ENCODE assay signal across 9 cellular contexts in genomic region chr1:46043491-46044017, GRCh38.
DNase-seq lines count a peak whose midpoint lies in the region; ATAC-seq, FAIRE-seq and TF ChIP-seq lines count a peak whose summit lies in the region.
"Had no signal": no experiment of that assay in that cellular context is flagged by ENCODE, and none has a peak within 500 bp of the region (broad histone marks: within the 10 kb centered on the region; RNA-seq: fewer than 3 reads in every experiment).

No MANE protein-coding gene starts in this region.

- FAIRE-seq in GM12892 (lab: Jason Lieb, UNC) (peak; percentile 96), H1 (lab: Jason Lieb, UNC) (peak; percentile 86)

- no peak overlapping the region for H2AFZ ChIP-seq in H1 (ENCODE audit: low read length)

- no peak overlapping the region for H4K5ac ChIP-seq in H1 (ENCODE audit: insufficient read length, low read depth, low read length)

- no peak for TF ChIP-seq EP300 in H1 (IDR thresholded peaks at IDR 0.05; ENCODE audit: borderline replicate concordance in 1 of 2, low read depth in 2 of 2, low read length in 2 of 2)

- H2BK15ac ChIP-seq in H1 (ENCODE audit: low read length), result no peak overlapping the region

- no peak for TF ChIP-seq CTCF in H1 (IDR thresholded peaks at IDR 0.05; ENCODE audit: control extremely low read depth in 1 of 3, insufficient read depth in 1 of 3, low read depth in 1 of 3, low read length in 3 of 3)

- TF ChIP-seq RAD21 in H1 (IDR thresholded peaks at IDR 0.05 in 1 of 2, conservative IDR thresholded peaks at IDR 0.05 in 1 of 2; ENCODE audit: low read depth in 2 of 2, low read length in 2 of 2), result no peak

- H3K4me1 ChIP-seq in H1 (replicated peaks in 1 of 4; ENCODE audit: control insufficient read depth in 3 of 4, insufficient read depth in 4 of 4, low read length in 3 of 4), result peaks cover 4 to 11% (median 8%) of the 10 kb centered on the region in 4 experiments; a peak in 4 of 7 replicates
- no peaks in the 10 kb centered on the region for H3K4me1 ChIP-seq in CD8-positive, alpha-beta memory T cell (ENCODE audit: insufficient read depth, low read length)

- H4K91ac ChIP-seq in H1 (replicated peaks; ENCODE audit: insufficient read length, low read length), result no peak overlapping the region

- H3K4me1 Mint-ChIP-seq in CD8-positive, alpha-beta memory T cell, result peaks cover 0 to 3% (median 1%) of the 10 kb centered on the region in 3 donors
- H3K4me1 Mint-ChIP-seq in activated CD4-positive, alpha-beta memory T cell treated with anti-CD3 and anti-CD28 coated beads, Interleukin-2, amount 10 ng/mL, durations not matched to agents 7 days and 5 days, result peaks cover 2% of the 10 kb centered on the region

- no peak overlapping the region for H2BK120ac ChIP-seq in H1 (replicated peaks; ENCODE audit: low read depth, low read length)

- peaks cover 0 to 24% (median 0%) of the 10 kb centered on the region in 4 experiments; a peak in 3 of 8 replicates for H3K36me3 ChIP-seq in H1 (ENCODE audit: control insufficient read depth in 2 of 4, insufficient read depth in 4 of 4, low read length in 3 of 4)
- no peaks in the 10 kb centered on the region for H3K36me3 ChIP-seq in CD8-positive, alpha-beta memory T cell (ENCODE audit: insufficient read depth, low read length)

- H3K27me3 Mint-ChIP-seq in CD8-positive, alpha-beta memory T cell, result peaks cover 0 to 2% of the 10 kb centered on the region in 2 donors
- no peaks in the 10 kb centered on the region for H3K27me3 Mint-ChIP-seq in activated CD4-positive, alpha-beta memory T cell treated with anti-CD3 and anti-CD28 coated beads, Interleukin-2, amount 10 ng/mL, durations not matched to agents 7 days and 5 days

- H3K23me2 ChIP-seq in H1 (ENCODE audit: low read depth, low read length), result no peaks in the 10 kb centered on the region

- POLR2A ChIA-PET in H1 (lab: Charles Lee; ENCODE audit: partially characterized antibody), result interaction anchor here (0.7 to 2.3 kb wide), 3 partner anchors 88 to 160 kb away, joined by 4 to 7 read pairs (median 4); partner anchors contain the start of gene PIK3R3
- POLR2A ChIA-PET in CD8-positive, alpha-beta memory T cell (lab: Charles Lee), result no interaction called here
- POLR2A ChIA-PET in activated CD4-positive, alpha-beta memory T cell treated with anti-CD3 and anti-CD28 coated beads, Interleukin-2, amount 10 ng/mL, durations not matched to agents 7 days and 5 days (lab: Charles Lee), result no interaction called here

- H3K4me2 ChIP-seq in H1 (ENCODE audit: insufficient read depth in 1 of 2, low read depth in 2 of 2, low read length in 2 of 2), result peak overlapping the region; percentile 32 to 51

- no peak overlapping the region for H3K27ac Mint-ChIP-seq in CD8-positive, alpha-beta memory T cell
- H3K27ac Mint-ChIP-seq in activated CD4-positive, alpha-beta memory T cell treated with anti-CD3 and anti-CD28 coated beads, Interleukin-2, amount 10 ng/mL, durations not matched to agents 7 days and 5 days, result no peak overlapping the region

- no peak overlapping the region for H2BK20ac ChIP-seq in H1 (ENCODE audit: low read length)

- 0 out of 2 replicates have a peak overlapping the region, but pooled peaks have one; percentile 54 for H2AK5ac ChIP-seq in H1 (ENCODE audit: low read depth, low read length)

- no peaks in the 10 kb centered on the region for H3K79me2 ChIP-seq in H1 (ENCODE audit: control insufficient read depth in 1 of 2, insufficient read depth in 2 of 2, low read length in 2 of 2)

- no peak overlapping the region for H4K8ac ChIP-seq in H1 (ENCODE audit: extremely low read depth, insufficient read depth, low read length)

- no peaks in the 10 kb centered on the region; a peak in 1 of 7 replicates for H3K27me3 ChIP-seq in H1 (replicated peaks in 1 of 4; ENCODE audit: control insufficient read depth in 3 of 4, extremely low read depth in 1 of 4, insufficient read depth in 3 of 4, low read length in 3 of 4)
- H3K27me3 ChIP-seq in CD8-positive, alpha-beta memory T cell (ENCODE audit: insufficient read depth, low read length, poor library complexity, severe bottlenecking), result no peaks in the 10 kb centered on the region

- no peaks in the 10 kb centered on the region for H3K79me1 ChIP-seq in H1 (ENCODE audit: low read depth, low read length)

- ATAC-seq in GM21528 (IDR thresholded peaks at IDR 0.05; ENCODE audit: low FRiP score, unreplicated experiment) (peak; percentile 86), HG03565 (IDR thresholded peaks at IDR 0.05; ENCODE audit: unreplicated experiment) (peak; percentile 84), left colon (no peak)

- no peak overlapping the region for H2BK5ac ChIP-seq in H1 (ENCODE audit: low read depth, low read length)

- CTCF ChIA-PET in H1 (lab: Charles Lee; ENCODE audit: partially characterized antibody), result interaction anchor here (0.8 to 3.1 kb wide), 4 partner anchors 9 to 144 kb away, joined by 3 to 18 read pairs (median 6); no protein-coding TSS in a partner anchor
- CTCF ChIA-PET in CD8-positive, alpha-beta memory T cell (lab: Charles Lee), result interaction anchor here (1.1 kb wide), 1 partner anchor 180 kb away, joined by 3 read pairs; no protein-coding TSS in a partner anchor
- CTCF ChIA-PET in activated CD4-positive, alpha-beta memory T cell treated with anti-CD3 and anti-CD28 coated beads, Interleukin-2, amount 10 ng/mL, durations not matched to agents 7 days and 5 days (lab: Charles Lee), result interaction anchor here (1.1 kb wide), 1 partner anchor 180 kb away, joined by 3 read pairs; no protein-coding TSS in a partner anchor

- H2BK12ac ChIP-seq in H1 (ENCODE audit: low read depth, low read length), result 0 out of 2 replicates have a peak overlapping the region, but pooled peaks have one; percentile 65

- H3K23ac ChIP-seq in H1 (ENCODE audit: insufficient read length), result no peak overlapping the region

- H4K20me1 ChIP-seq in H1 (replicated peaks in 1 of 2; ENCODE audit: control insufficient read depth in 1 of 2, insufficient read depth in 2 of 2, low read length in 2 of 2), result peaks cover 0 to 1% of the 10 kb centered on the region in 2 experiments

- no peak overlapping the region for H3K4me3 ChIP-seq in H1 (ENCODE audit: extremely low read depth in 1 of 4, insufficient read depth in 2 of 4, low read depth in 3 of 4, low read length in 4 of 4)
- no peak overlapping the region for H3K4me3 ChIP-seq in CD8-positive, alpha-beta memory T cell (ENCODE audit: low read length)

- no peak overlapping the region for H3K4me3 Mint-ChIP-seq in CD8-positive, alpha-beta memory T cell
- no peak overlapping the region for H3K4me3 Mint-ChIP-seq in activated CD4-positive, alpha-beta memory T cell treated with anti-CD3 and anti-CD28 coated beads, Interleukin-2, amount 10 ng/mL, durations not matched to agents 7 days and 5 days

- H3K27ac ChIP-seq in H1 (ENCODE audit: low read depth, low read length), result no peak overlapping the region
- H3K27ac ChIP-seq in CD8-positive, alpha-beta memory T cell (ENCODE audit: low read depth, low read length), result no peak overlapping the region
- H3K27ac ChIP-seq: epithelial cell of prostate had no signal

- no peaks in the 10 kb centered on the region for H3K9me3 Mint-ChIP-seq in CD8-positive, alpha-beta memory T cell
- H3K9me3 Mint-ChIP-seq in activated CD4-positive, alpha-beta memory T cell treated with anti-CD3 and anti-CD28 coated beads, Interleukin-2, amount 10 ng/mL, durations not matched to agents 7 days and 5 days, result no peaks in the 10 kb centered on the region

- no peaks in the 10 kb centered on the region for H3K9me3 ChIP-seq in H1 (ENCODE audit: insufficient read depth in 2 of 2, low read depth in 1 of 2, low read length in 1 of 2)
- H3K9me3 ChIP-seq in CD8-positive, alpha-beta memory T cell (ENCODE audit: low read length), result no peaks in the 10 kb centered on the region

- no peaks in the 10 kb centered on the region for H3K36me3 Mint-ChIP-seq in CD8-positive, alpha-beta memory T cell
- no peaks in the 10 kb centered on the region for H3K36me3 Mint-ChIP-seq in activated CD4-positive, alpha-beta memory T cell treated with anti-CD3 and anti-CD28 coated beads, Interleukin-2, amount 10 ng/mL, durations not matched to agents 7 days and 5 days (ENCODE audit: low read depth)

- DNase-seq in GM12892 (ENCODE audit: insufficient read length) (no peak), H1 (ENCODE audit: low read depth in 1 of 2, low spot score in 2 of 2) (peak in 1 of 2 experiments; percentile 41), left colon (no peak), T-helper 9 cell (no peak)
- no peak for DNase-seq in CD8-positive, alpha-beta memory T cell
- no peak for DNase-seq in activated CD4-positive, alpha-beta memory T cell treated with anti-CD3 and anti-CD28 coated beads, Interleukin-2, amount 10 ng/mL, durations not matched to agents 7 days and 5 days

- TF ChIP-seq POLR2A in GM12892 (IDR thresholded peaks at IDR 0.05; ENCODE audit: low read depth, low read length) (0 out of 2 replicates have a peak, but pooled peaks have one; percentile 24), H1 (IDR thresholded peaks at IDR 0.05; ENCODE audit: control extremely low read depth in 1 of 2, low read depth in 2 of 2, low read length in 2 of 2) (no peak)

- H3K56ac ChIP-seq in H1 (replicated peaks; ENCODE audit: insufficient read length, low read depth, low read length), result no peak overlapping the region

- H3K18ac ChIP-seq in H1 (ENCODE audit: extremely low read depth, low read length), result no peak overlapping the region

- no peak overlapping the region for H3K14ac ChIP-seq in H1 (ENCODE audit: insufficient read length)

- intact Hi-C loops in left colon (cut with DNase I, micrococcal nuclease), result no loop called here

- WGBS in H1 (ENCODE audit: extremely low coverage in 1 of 2, insufficient coverage in 1 of 2, insufficient read length in 1 of 2, insufficient replicate concordance in 2 of 2, low coverage in 1 of 2, low lambda C conversion rate in 2 of 2, missing lambda C conversion rate in 1 of 2), 2 experiments, result 60% methylated on average over 10 of the region's 10 CpGs; no CpG with 5 or more reads in 1 of the 2 experiments

- no peak overlapping the region for H3K4ac ChIP-seq in H1 (replicated peaks; ENCODE audit: insufficient read length, low read depth, low read length)

- H3K9ac ChIP-seq in H1 (replicated peaks in 1 of 4; ENCODE audit: extremely low read depth in 1 of 4, low read depth in 3 of 4, low read length in 3 of 4), result no peak overlapping the region

TF ChIP-seq in H1, 55 proteins besides CTCF, POLR2A, EP300 and RAD21 (continues in another document):
- TF ChIP-seq KDM4A (IDR thresholded peaks at IDR 0.05; ENCODE audit: low read depth, low read length, severe bottlenecking) (no peak), HDAC2 (IDR thresholded peaks at IDR 0.05; ENCODE audit: borderline replicate concordance in 1 of 2, low read depth in 2 of 2, low read length in 2 of 2) (no peak), CTBP2 (IDR thresholded peaks at IDR 0.05; ENCODE audit: borderline replicate concordance, insufficient read depth, insufficient read length, low read length) (no peak), SIN3A (conservative IDR thresholded peaks at IDR 0.05 in 1 of 2, IDR thresholded peaks at IDR 0.05 in 1 of 2; ENCODE audit: low read depth in 1 of 2, low read length in 2 of 2) (no peak)
